ENCODE assay signal across 17 cellular contexts in genomic region chr6:42940493-42941045, GRCh38. TPM values are rescaled to one million over a fixed set of nuclear protein-coding genes. Genes with fewer than 3 reads are reported as not detected.
DNase-seq lines count a peak whose midpoint lies in the region; ATAC-seq, FAIRE-seq and TF ChIP-seq lines count a peak whose summit lies in the region.
"Had no signal": no experiment of that assay in that cellular context is flagged by ENCODE, and none has a peak within 500 bp of the region (broad histone marks: within the 10 kb centered on the region; RNA-seq: fewer than 3 reads in every experiment).

No MANE protein-coding gene starts in this region.

- no peak for TF ChIP-seq RAD21 in IMR-90 (IDR thresholded peaks at IDR 0.05; ENCODE audit: low read length)

- no peak overlapping the region for H2AFZ ChIP-seq in IMR-90 (replicated peaks; ENCODE audit: low read length, poor library complexity)
- H2AFZ ChIP-seq: PC-9 had no signal

- H2BK5ac ChIP-seq in IMR-90 (ENCODE audit: low read depth, low read length, poor library complexity, severe bottlenecking), result no peak overlapping the region

- FAIRE-seq in kidney (lab: Jason Lieb, UNC), result no peak
- no peak for FAIRE-seq in pancreas (lab: Jason Lieb, UNC)
- FAIRE-seq in HTR-8/SVneo (lab: Jason Lieb, UNC), result no peak
- FAIRE-seq: A204.1, GM12892 had no signal

- H2BK20ac ChIP-seq in IMR-90 (ENCODE audit: low read depth, low read length), result no peak overlapping the region

- H3K4me2 ChIP-seq in IMR-90 (ENCODE audit: low read depth, low read length), result no peak overlapping the region
- H3K4me2 ChIP-seq: PC-9 had no signal

- no peak overlapping the region for H2BK15ac ChIP-seq in IMR-90 (ENCODE audit: low read depth, low read length)

- H3K23ac ChIP-seq in IMR-90 (ENCODE audit: low read depth, low read length), result no peak overlapping the region

- no peak for DNase-seq in activated naive CD4-positive, alpha-beta T cell treated with anti-CD3 and anti-CD28 coated beads for 36 hours
- DNase-seq in activated naive CD4-positive, alpha-beta T cell treated with Interleukin-2 at 50 U/mL for 16 hours, result no peak
- DNase-seq in IMR-90 (no peak), kidney (peak; percentile 32), pancreas (no peak), HTR-8/SVneo (ENCODE audit: insufficient read length, low spot score) (no peak)
- DNase-seq: Caco-2, DMS53, Karpas-422, MM.1S, NCI-H187 treated with DMSO at 0.1 percent for 48 hours, NCI-H446, PC-9 had no signal

- no peak overlapping the region for H2AK5ac ChIP-seq in IMR-90 (ENCODE audit: low read depth, low read length)

- no peaks in the 10 kb centered on the region for H3K4me1 Mint-ChIP-seq in activated naive CD4-positive, alpha-beta T cell treated with anti-CD3 and anti-CD28 coated beads for 36 hours (ENCODE audit: low read depth)

- H2BK120ac ChIP-seq in IMR-90 (ENCODE audit: low read depth, low read length), result no peak overlapping the region

- H3K27ac ChIP-seq in IMR-90 (ENCODE audit: insufficient read depth, low read length), result no peak overlapping the region
- no peak overlapping the region for H3K27ac ChIP-seq in kidney (ENCODE audit: low read depth in 2 of 2, low read length in 2 of 2)
- peak overlapping the region; percentile 69 to 87 (median 80) for H3K27ac ChIP-seq in pancreas
- H3K27ac ChIP-seq: PC-9 had no signal

- POLR2A ChIA-PET in IMR-90 (lab: Charles Lee; ENCODE audit: unreplicated experiment), result interaction anchor here (0.5 kb wide), 1 partner anchor 11 kb away, joined by 4 read pairs; no protein-coding TSS in a partner anchor

- H3K9me3 ChIP-seq in IMR-90 (ENCODE audit: control insufficient read depth, insufficient read depth, low read length), result no peaks in the 10 kb centered on the region
- H3K9me3 ChIP-seq in kidney (ENCODE audit: control insufficient read depth in 1 of 2, low read length in 2 of 2), result no peaks in the 10 kb centered on the region
- H3K9me3 ChIP-seq in pancreas, result no peaks in the 10 kb centered on the region
- H3K9me3 ChIP-seq: Caco-2 had no signal

- H3K27me3 Mint-ChIP-seq in activated naive CD4-positive, alpha-beta T cell treated with anti-CD3 and anti-CD28 coated beads for 36 hours (ENCODE audit: low read depth), result no peaks in the 10 kb centered on the region

- H3K4me3 Mint-ChIP-seq in activated naive CD4-positive, alpha-beta T cell treated with anti-CD3 and anti-CD28 coated beads for 36 hours, result no peak overlapping the region

- H2AK9ac ChIP-seq in IMR-90 (replicated peaks; ENCODE audit: low read depth, low read length, poor library complexity), result peak overlapping the region; percentile 70

- intact Hi-C loops in activated naive CD4-positive, alpha-beta T cell treated with anti-CD3 and anti-CD28 coated beads for 36 hours (cut with micrococcal nuclease), result no loop called here
- intact Hi-C loops in IMR-90 (cut with micrococcal nuclease) (no loop called here), kidney (cut with DNase I) (no loop called here), pancreas (cut with DNase I) (no loop called here)

- no CpG with 5 or more reads among the region's 6 CpGs for WGBS in IMR-90 (ENCODE audit: extremely low coverage in 2 of 2, insufficient read length in 1 of 2), 2 experiments
- 88 to 95% methylated on average over 6 of the region's 6 CpGs for WGBS in pancreas, 2 donors

- H3K4ac ChIP-seq in IMR-90 (ENCODE audit: low read depth, low read length), result no peak overlapping the region

- H3K9me3 Mint-ChIP-seq in activated naive CD4-positive, alpha-beta T cell treated with anti-CD3 and anti-CD28 coated beads for 36 hours, result no peaks in the 10 kb centered on the region

- TF ChIP-seq POLR2A in IMR-90 (IDR thresholded peaks at IDR 0.05; ENCODE audit: low read depth, low read length), result no peak

- H4K5ac ChIP-seq in IMR-90 (ENCODE audit: low read depth, low read length), result no peak overlapping the region

- H3K4me3 ChIP-seq in IMR-90 (ENCODE audit: insufficient read depth, low read depth, low read length) (no peak overlapping the region), kidney (ENCODE audit: low read length in 2 of 2) (no peak overlapping the region), pancreas (no peak overlapping the region)
- H3K4me3 ChIP-seq: PC-9 had no signal

- H4K91ac ChIP-seq in IMR-90 (ENCODE audit: insufficient read depth, low read depth, low read length), result no peak overlapping the region

- H3K18ac ChIP-seq in IMR-90 (ENCODE audit: low read depth, low read length), result no peak overlapping the region

- no peaks in the 10 kb centered on the region; the same call in 1 of the 2 replicates for H3K9me1 ChIP-seq in IMR-90 (ENCODE audit: insufficient read depth, low read length)

- H3K27me3 ChIP-seq in IMR-90 (ENCODE audit: control insufficient read depth, insufficient read depth, low read length), result no peaks in the 10 kb centered on the region
- H3K27me3 ChIP-seq in pancreas, result no peaks in the 10 kb centered on the region

- peak overlapping the region; percentile 20 for H3K27ac Mint-ChIP-seq in activated naive CD4-positive, alpha-beta T cell treated with anti-CD3 and anti-CD28 coated beads for 36 hours

- CTCF ChIA-PET in activated naive CD4-positive, alpha-beta T cell treated with anti-CD3 and anti-CD28 coated beads for 36 hours (lab: Charles Lee), result interaction anchor here (0.5 kb wide), 1 partner anchor 42 kb away, joined by 3 read pairs; no protein-coding TSS in a partner anchor
- CTCF ChIA-PET in IMR-90 (lab: Yijun Ruan, JAX), result no interaction called here

- no peak overlapping the region for H3K14ac ChIP-seq in IMR-90 (replicated peaks; ENCODE audit: low read depth, low read length)

- TF ChIP-seq CTCF in IMR-90 (conservative IDR thresholded peaks at IDR 0.05; ENCODE audit: low read depth, low read length), result no peak
- no peak for TF ChIP-seq CTCF in kidney (IDR thresholded peaks at IDR 0.05; ENCODE audit: borderline replicate concordance, extremely low read depth, insufficient read depth)
- no peak for TF ChIP-seq CTCF in pancreas (IDR thresholded peaks at IDR 0.05)

- no peak for ATAC-seq in IMR-90 (ENCODE audit: low read depth)
- no peak for ATAC-seq in pancreas
- no peak for ATAC-seq in GM21737 (IDR thresholded peaks at IDR 0.05; ENCODE audit: unreplicated experiment)
- no peak for ATAC-seq in HG02852 (IDR thresholded peaks at IDR 0.05; ENCODE audit: unreplicated experiment)

- peaks cover 11 to 18% of the 10 kb centered on the region in 2 experiments for H3K79me1 ChIP-seq in IMR-90 (ENCODE audit: low read depth in 1 of 2, low read length in 2 of 2)

- peaks cover 32% of the 10 kb centered on the region for H3K36me3 ChIP-seq in IMR-90 (ENCODE audit: control insufficient read depth, insufficient read depth, low read length)
- H3K36me3 ChIP-seq in kidney (ENCODE audit: control insufficient read depth in 1 of 2, insufficient read depth in 2 of 2, low read length in 2 of 2), result peaks cover 15 to 16% of the 10 kb centered on the region in 2 donors
- peaks cover 0 to 7% (median 4%) of the 10 kb centered on the region in 3 donors for H3K36me3 ChIP-seq in pancreas

- H3K4me1 ChIP-seq in IMR-90 (ENCODE audit: control insufficient read depth, insufficient read depth, low read length), result no peaks in the 10 kb centered on the region
- H3K4me1 ChIP-seq in kidney (ENCODE audit: control insufficient read depth in 1 of 2, insufficient read depth in 1 of 2, low read depth in 1 of 2, low read length in 2 of 2), result no peaks in the 10 kb centered on the region
- H3K4me1 ChIP-seq in pancreas, result peaks cover 22 to 28% (median 28%) of the 10 kb centered on the region in 3 donors
- H3K4me1 ChIP-seq: Caco-2 had no signal

- no TSS peak for BruUV-seq in IMR-90 (replicated peaks; lab: Mats Ljungman, UMichigan)

- no peaks in the 10 kb centered on the region; the same call in 1 of the 2 replicates for H4K20me1 ChIP-seq in IMR-90 (ENCODE audit: insufficient read depth, low read length)

- H3K9ac ChIP-seq in IMR-90 (ENCODE audit: low read depth, low read length), result no peak overlapping the region
- H3K9ac ChIP-seq in kidney (ENCODE audit: low read length in 2 of 2), result no peak overlapping the region

- peaks cover 23% of the 10 kb centered on the region for H3K36me3 Mint-ChIP-seq in activated naive CD4-positive, alpha-beta T cell treated with anti-CD3 and anti-CD28 coated beads for 36 hours (ENCODE audit: low read depth)

- in situ Hi-C loops in IMR-90 (cut with MboI; ENCODE audit: low sequenced_read_pairs), result no loop called here

- dilution Hi-C loops in IMR-90 (cut with HindIII; ENCODE audit: low sequenced_read_pairs, unreplicated experiment), result no loop called here

- H4K8ac ChIP-seq in IMR-90 (ENCODE audit: low read depth in 2 of 2, low read length in 2 of 2), result no peak overlapping the region

- H3K56ac ChIP-seq in IMR-90 (ENCODE audit: extremely low read depth, insufficient read depth, low read length), result no peak overlapping the region

RNA-seq across cellular contexts. Expression of gene CNPY3, which starts 11.3 kb away (rescaled TPM):
- 10 to 100 TPM; 37.6 to 41.0 TPM for total RNA-seq in activated naive CD4-positive, alpha-beta T cell treated with anti-CD3 and anti-CD28 coated beads for 36 hours
- total RNA-seq in IMR-90 (2012; rRNA removed) (13.3 and 15.3 TPM in 2 replicates), kidney (49.9 TPM), pancreas (10 to 100 TPM; 28.3 to 59.7 (median 34.1) TPM)
- polyA plus RNA-seq in IMR-90 (2012; rRNA removed) (39.2 and 39.8 TPM in 2 replicates), kidney (ENCODE audit: insufficient read depth, low read depth, low replicate concordance) (40.1 TPM), pancreas (10 to 100 TPM; 41.9 to 55.4 TPM)
- polyA plus RNA-seq in IMR-90 (2012; cell fraction: cytosol; rRNA removed), result 28.5 and 36.8 TPM in 2 replicates
- polyA plus RNA-seq in IMR-90 (2012; cell fraction: nucleus; rRNA removed; ENCODE audit: low replicate concordance), result 17.9 and 22.1 TPM in 2 replicates

RNA-seq across cellular contexts. Expression of gene GNMT, which starts 20.0 kb away (rescaled TPM):
- not detected for total RNA-seq in activated naive CD4-positive, alpha-beta T cell treated with anti-CD3 and anti-CD28 coated beads for 36 hours
- total RNA-seq in IMR-90 (2012; rRNA removed) (not detected in 2 replicates), kidney (0.54 TPM), pancreas (100 to 1,000 TPM in 3 of 6 donors, 10 to 100 TPM in 3; 19.0 to 295 (median 102) TPM)
- polyA plus RNA-seq in IMR-90 (2012; rRNA removed) (0.36 TPM in 1 of 2 replicates, not detected in the other), kidney (ENCODE audit: insufficient read depth, low read depth, low replicate concordance) (1.9 TPM), pancreas (100 to 1,000 TPM in 1 of 2 donors, 10 to 100 TPM in 1; 57.9 to 443 TPM)
- 0.09 TPM in 1 of 2 replicates, not detected in the other for polyA plus RNA-seq in IMR-90 (2012; cell fraction: cytosol; rRNA removed)
- polyA plus RNA-seq in IMR-90 (2012; cell fraction: nucleus; rRNA removed; ENCODE audit: low replicate concordance), result 0.96 and 1.1 TPM in 2 replicates
- total RNA-seq: Caco-2 had no signal

RNA-seq across cellular contexts. Expression of gene PTCRA, which starts 24.7 kb away (rescaled TPM):
- total RNA-seq in activated naive CD4-positive, alpha-beta T cell treated with anti-CD3 and anti-CD28 coated beads for 36 hours, result not detected
- not detected in 2 replicates for total RNA-seq in IMR-90 (2012; rRNA removed)
- not detected in 2 replicates for polyA plus RNA-seq in IMR-90 (2012; rRNA removed)
- polyA plus RNA-seq in IMR-90 (2012; cell fraction: cytosol; rRNA removed), result not detected in 2 replicates
- polyA plus RNA-seq in IMR-90 (2012; cell fraction: nucleus; rRNA removed; ENCODE audit: low replicate concordance), result not detected in 2 replicates
- not detected for total RNA-seq in kidney
- not detected for polyA plus RNA-seq in kidney (ENCODE audit: insufficient read depth, low read depth, low replicate concordance)
- under 1 TPM in 1 of 6 donors, not detected in 5; 0.66 TPM for total RNA-seq in pancreas
- not detected for polyA plus RNA-seq in pancreas
- total RNA-seq: Caco-2, PC-9 had no signal

RNA-seq across cellular contexts. Expression of gene PEX6, which starts 38.4 kb away (rescaled TPM):
- 10 to 100 TPM; 17.1 to 18.2 TPM for total RNA-seq in activated naive CD4-positive, alpha-beta T cell treated with anti-CD3 and anti-CD28 coated beads for 36 hours
- total RNA-seq in IMR-90 (2012; rRNA removed) (9.4 and 10.6 TPM in 2 replicates), kidney (22.6 TPM), pancreas (10 to 100 TPM; 11.4 to 24.3 (median 16.5) TPM)
- polyA plus RNA-seq in IMR-90 (2012; rRNA removed) (9.6 and 10.4 TPM in 2 replicates), kidney (ENCODE audit: insufficient read depth, low read depth, low replicate concordance) (18.0 TPM), pancreas (10 to 100 TPM; 17.5 to 20.9 TPM)
- polyA plus RNA-seq in IMR-90 (2012; cell fraction: cytosol; rRNA removed), result 10.2 and 10.6 TPM in 2 replicates
- 24.1 and 53.7 TPM in 2 replicates for polyA plus RNA-seq in IMR-90 (2012; cell fraction: nucleus; rRNA removed; ENCODE audit: low replicate concordance)

RNA-seq across cellular contexts. Expression of gene PPP2R5D, which starts 43.8 kb away (rescaled TPM):
- total RNA-seq in activated naive CD4-positive, alpha-beta T cell treated with anti-CD3 and anti-CD28 coated beads for 36 hours, result 10 to 100 TPM; 52.4 to 54.4 TPM
- total RNA-seq in IMR-90 (2012; rRNA removed) (60.5 and 68.8 TPM in 2 replicates), kidney (22.6 TPM), pancreas (10 to 100 TPM in 5 of 6 donors, 1 to 10 TPM in 1; 9.6 to 17.2 (median 11.3) TPM)
- polyA plus RNA-seq in IMR-90 (2012; rRNA removed) (50.6 and 55.6 TPM in 2 replicates), kidney (ENCODE audit: insufficient read depth, low read depth, low replicate concordance) (21.8 TPM), pancreas (10 to 100 TPM; 16.8 to 18.7 TPM)
- 31.1 and 55.2 TPM in 2 replicates for polyA plus RNA-seq in IMR-90 (2012; cell fraction: cytosol; rRNA removed)
- polyA plus RNA-seq in IMR-90 (2012; cell fraction: nucleus; rRNA removed; ENCODE audit: low replicate concordance), result 41.4 and 53.9 TPM in 2 replicates

Comparison
In these comparisons a context has a peak if more than half of its experiments do, and no peak if none do; other contexts are left out.
1. H3K27ac ChIP-seq: peak in pancreas (4 of 4); none in IMR-90 (single experiment) and kidney (0 of 2).
2. RNA of gene GNMT, which starts 20.0 kb away (total RNA-seq): 19.0 to 295 TPM in pancreas; 0.54 TPM in kidney (single experiment), not detected in activated naive CD4-positive, alpha-beta T cell treated with anti-CD3 and anti-CD28 coated beads for 36 hours and not detected in IMR-90; every median in the first group is over 10 times any median in the second.